Comparison of ENCODE assay signal across 3 cellular contexts in genomic region chr4:162443510-162443909, GRCh38.
TF ChIP-seq lines count a peak whose summit lies in the region.

No MANE protein-coding gene starts in this region.

TF ChIP-seq in HCT116, 20 proteins besides CTCF, POLR2A, EP300 and RAD21:
- no peak for TF ChIP-seq ZFX (IDR thresholded peaks at IDR 0.05)
- no peak for TF ChIP-seq SRF (IDR thresholded peaks at IDR 0.05; ENCODE audit: low read depth)
- no peak for TF ChIP-seq CEBPB (IDR thresholded peaks at IDR 0.05; ENCODE audit: low read depth)
- TF ChIP-seq, protein P1, sequence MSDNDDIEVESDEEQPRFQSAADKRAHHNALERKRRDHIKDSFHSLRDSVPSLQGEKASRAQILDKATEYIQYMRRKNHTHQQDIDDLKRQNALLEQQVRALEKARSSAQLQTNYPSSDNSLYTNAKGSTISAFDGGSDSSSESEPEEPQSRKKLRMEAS (IDR thresholded peaks at IDR 0.05): no peak
- no peak for TF ChIP-seq ZNF274 (IDR thresholded peaks at IDR 0.05; ENCODE audit: low read depth, low read length)
- no peak for TF ChIP-seq SP1 (IDR thresholded peaks at IDR 0.05; ENCODE audit: low read depth)
- no peak for TF ChIP-seq SIN3A (IDR thresholded peaks at IDR 0.05; ENCODE audit: low read depth)
- TF ChIP-seq EGR1 (IDR thresholded peaks at IDR 0.05; ENCODE audit: low read depth): no peak
- TF ChIP-seq EZH2 (IDR thresholded peaks at IDR 0.05): no peak
- TF ChIP-seq ELF1 (IDR thresholded peaks at IDR 0.05; ENCODE audit: borderline replicate concordance, low read depth): no peak
- TF ChIP-seq, protein P2, sequence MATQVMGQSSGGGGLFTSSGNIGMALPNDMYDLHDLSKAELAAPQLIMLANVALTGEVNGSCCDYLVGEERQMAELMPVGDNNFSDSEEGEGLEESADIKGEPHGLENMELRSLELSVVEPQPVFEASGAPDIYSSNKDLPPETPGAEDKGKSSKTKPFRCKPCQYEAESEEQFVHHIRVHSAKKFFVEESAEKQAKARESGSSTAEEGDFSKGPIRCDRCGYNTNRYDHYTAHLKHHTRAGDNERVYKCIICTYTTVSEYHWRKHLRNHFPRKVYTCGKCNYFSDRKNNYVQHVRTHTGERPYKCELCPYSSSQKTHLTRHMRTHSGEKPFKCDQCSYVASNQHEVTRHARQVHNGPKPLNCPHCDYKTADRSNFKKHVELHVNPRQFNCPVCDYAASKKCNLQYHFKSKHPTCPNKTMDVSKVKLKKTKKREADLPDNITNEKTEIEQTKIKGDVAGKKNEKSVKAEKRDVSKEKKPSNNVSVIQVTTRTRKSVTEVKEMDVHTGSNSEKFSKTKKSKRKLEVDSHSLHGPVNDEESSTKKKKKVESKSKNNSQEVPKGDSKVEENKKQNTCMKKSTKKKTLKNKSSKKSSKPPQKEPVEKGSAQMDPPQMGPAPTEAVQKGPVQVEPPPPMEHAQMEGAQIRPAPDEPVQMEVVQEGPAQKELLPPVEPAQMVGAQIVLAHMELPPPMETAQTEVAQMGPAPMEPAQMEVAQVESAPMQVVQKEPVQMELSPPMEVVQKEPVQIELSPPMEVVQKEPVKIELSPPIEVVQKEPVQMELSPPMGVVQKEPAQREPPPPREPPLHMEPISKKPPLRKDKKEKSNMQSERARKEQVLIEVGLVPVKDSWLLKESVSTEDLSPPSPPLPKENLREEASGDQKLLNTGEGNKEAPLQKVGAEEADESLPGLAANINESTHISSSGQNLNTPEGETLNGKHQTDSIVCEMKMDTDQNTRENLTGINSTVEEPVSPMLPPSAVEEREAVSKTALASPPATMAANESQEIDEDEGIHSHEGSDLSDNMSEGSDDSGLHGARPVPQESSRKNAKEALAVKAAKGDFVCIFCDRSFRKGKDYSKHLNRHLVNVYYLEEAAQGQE (IDR thresholded peaks at IDR 0.05; ENCODE audit: low read depth): no peak
- TF ChIP-seq JUND (IDR thresholded peaks at IDR 0.05): no peak
- no peak for TF ChIP-seq POLR2AphosphoS5 (IDR thresholded peaks at IDR 0.05; ENCODE audit: low read depth, low read length)
- no peak for TF ChIP-seq EZH2phosphoT487 (IDR thresholded peaks at IDR 0.05; ENCODE audit: borderline replicate concordance)
- no peak for TF ChIP-seq ZBTB33 (IDR thresholded peaks at IDR 0.05; ENCODE audit: extremely low read depth, insufficient replicate concordance, low read length)
- no peak for TF ChIP-seq CBX3 (IDR thresholded peaks at IDR 0.05; ENCODE audit: low read depth)
- no peak for TF ChIP-seq YY1 (IDR thresholded peaks at IDR 0.05; ENCODE audit: extremely low read depth, insufficient replicate concordance, low read depth, low read length)

TF ChIP-seq in HEK293T, 16 proteins besides CTCF, POLR2A, EP300 and RAD21:
- TF ChIP-seq PKNOX1 (IDR thresholded peaks at IDR 0.05) (peak; percentile 44; the same call in 1 of the 2 replicates), SP1 (IDR thresholded peaks at IDR 0.05) (no peak), ZNF384 (IDR thresholded peaks at IDR 0.05) (no peak), FOXK2 (IDR thresholded peaks at IDR 0.05) (no peak), HDGF (IDR thresholded peaks at IDR 0.05; ENCODE audit: borderline replicate concordance) (no peak)
TF ChIP-seq in HEK293T: peak in this region for 1.

TF ChIP-seq in neural cell, 6 proteins besides CTCF, POLR2A, EP300 and RAD21:
- TF ChIP-seq EZH2 (IDR thresholded peaks at IDR 0.05; ENCODE audit: borderline replicate concordance, insufficient read depth, low read length, poor library complexity, severe bottlenecking): no peak
- peak; percentile 63 for TF ChIP-seq POLR2AphosphoS5 (IDR thresholded peaks at IDR 0.05)
- TF ChIP-seq, protein P2 (IDR thresholded peaks at IDR 0.05; ENCODE audit: borderline replicate concordance): no peak
